ENCODE assay signal across 18 cellular contexts in genomic region chr1:226984521-226985238, GRCh38. TPM values are rescaled to one million over a fixed set of nuclear protein-coding genes. Genes with fewer than 3 reads are reported as not detected.
A peak's percentile ranks its signal among the peaks of the same experiment; 100 is the strongest.
DNase-seq lines count a peak whose midpoint lies in the region; ATAC-seq and TF ChIP-seq lines count a peak whose summit lies in the region.
"Had no signal": no experiment of that assay in that cellular context is flagged by ENCODE, and none has a peak within 500 bp of the region (broad histone marks: within the 10 kb centered on the region; RNA-seq: fewer than 3 reads in every experiment).

No MANE protein-coding gene starts in this region.

- H3K4me1 ChIP-seq in esophagus muscularis mucosa: peaks cover 35 to 67% (median 52%) of the 10 kb centered on the region in 4 donors
- H3K4me1 ChIP-seq in A673 (ENCODE audit: insufficient read depth, low read length, poor library complexity, severe bottlenecking): no peaks in the 10 kb centered on the region
- H3K4me1 ChIP-seq: uterus had no signal

- no peak overlapping the region for H3K4me3 ChIP-seq in esophagus muscularis mucosa
- no peak overlapping the region for H3K4me3 ChIP-seq in A673 (ENCODE audit: low read depth, low read length, poor library complexity, severe bottlenecking)
- H3K4me3 ChIP-seq: prostate gland, uterus had no signal

- H3K36me3 Mint-ChIP-seq in type B pancreatic cell: peaks cover 6% of the 10 kb centered on the region
- H3K36me3 Mint-ChIP-seq in activated naive CD8-positive, alpha-beta T cell treated with anti-CD3 and anti-CD28 coated beads, Interleukin-2, amount 50 U/mL, for 24 hours (ENCODE audit: low read depth): no peaks in the 10 kb centered on the region
- peaks cover 9% of the 10 kb centered on the region for H3K36me3 Mint-ChIP-seq in activated T-helper 2 cell treated with anti-CD3 and anti-CD28 coated beads, Interferon-gamma antibody, Interleukin-2, Interleukin-4, amounts not matched to agents 10 μg/mL and 5 μg/mL and 100 μg/mL, durations not matched to agents 14 hours and 24 hours and 36 hours (ENCODE audit: low read depth)
- H3K36me3 Mint-ChIP-seq: natural killer cell treated with Interleukin-12 subunit alpha and Interleukin-12 subunit beta and Interleukin-15 and Interleukin-18, amount 100 ng/mL, for 72 hours had no signal

- H3K9me3 Mint-ChIP-seq in type B pancreatic cell: no peaks in the 10 kb centered on the region
- H3K9me3 Mint-ChIP-seq in activated naive CD8-positive, alpha-beta T cell treated with anti-CD3 and anti-CD28 coated beads, Interleukin-2, amount 50 U/mL, for 24 hours: no peaks in the 10 kb centered on the region
- no peaks in the 10 kb centered on the region for H3K9me3 Mint-ChIP-seq in activated T-helper 2 cell treated with anti-CD3 and anti-CD28 coated beads, Interferon-gamma antibody, Interleukin-2, Interleukin-4, amounts not matched to agents 10 μg/mL and 5 μg/mL and 100 μg/mL, durations not matched to agents 14 hours and 24 hours and 36 hours
- H3K9me3 Mint-ChIP-seq: activated CD8-positive, alpha-beta T cell treated with anti-CD3 and anti-CD28 coated beads for 36 hours; CD8-positive, alpha-beta T cell; HFFc6; natural killer cell treated with Interleukin-12 subunit alpha and Interleukin-12 subunit beta and Interleukin-15 and Interleukin-18, amount 100 ng/mL, for 72 hours; T-helper 1 cell treated with Interleukin-12 subunit alpha and Interleukin-12 subunit beta and Interleukin-4 antibody, amounts not matched to agents 30 μg/mL and 1 μg/mL, for 36 hours had no signal

- no peak overlapping the region for H3K4me3 Mint-ChIP-seq in type B pancreatic cell
- no peak overlapping the region for H3K4me3 Mint-ChIP-seq in activated naive CD8-positive, alpha-beta T cell treated with anti-CD3 and anti-CD28 coated beads, Interleukin-2, amount 50 U/mL, for 24 hours
- no peak overlapping the region for H3K4me3 Mint-ChIP-seq in activated T-helper 2 cell treated with anti-CD3 and anti-CD28 coated beads, Interferon-gamma antibody, Interleukin-2, Interleukin-4, amounts not matched to agents 10 μg/mL and 5 μg/mL and 100 μg/mL, durations not matched to agents 14 hours and 24 hours and 36 hours (ENCODE audit: low read depth)
- H3K4me3 Mint-ChIP-seq: activated CD8-positive, alpha-beta T cell treated with anti-CD3 and anti-CD28 coated beads for 36 hours; CD8-positive, alpha-beta T cell; HFFc6; natural killer cell treated with Interleukin-12 subunit alpha and Interleukin-12 subunit beta and Interleukin-15 and Interleukin-18, amount 100 ng/mL, for 72 hours; T-helper 1 cell treated with Interleukin-12 subunit alpha and Interleukin-12 subunit beta and Interleukin-4 antibody, amounts not matched to agents 30 μg/mL and 1 μg/mL, for 36 hours had no signal

- H3K27me3 ChIP-seq in esophagus muscularis mucosa (no peaks in the 10 kb centered on the region), A673 (replicated peaks; ENCODE audit: insufficient read depth, low read depth, low read length, poor library complexity) (no peaks in the 10 kb centered on the region)
- H3K27me3 ChIP-seq: uterus had no signal

- peak; percentile 15 for ATAC-seq in Right ventricle myocardium inferior
- ATAC-seq in activated naive CD8-positive, alpha-beta T cell treated with anti-CD3 and anti-CD28 coated beads, Interleukin-2, amount 50 U/mL, for 24 hours: no peak
- ATAC-seq: activated CD8-positive, alpha-beta T cell treated with anti-CD3 and anti-CD28 coated beads for 36 hours; CD8-positive, alpha-beta T cell; natural killer cell treated with Interleukin-12 subunit alpha and Interleukin-12 subunit beta and Interleukin-15 and Interleukin-18, amount 100 ng/mL, for 72 hours had no signal

- no peak overlapping the region for H3K27ac Mint-ChIP-seq in type B pancreatic cell
- no peak overlapping the region for H3K27ac Mint-ChIP-seq in activated naive CD8-positive, alpha-beta T cell treated with anti-CD3 and anti-CD28 coated beads, Interleukin-2, amount 50 U/mL, for 24 hours
- no peak overlapping the region for H3K27ac Mint-ChIP-seq in activated T-helper 2 cell treated with anti-CD3 and anti-CD28 coated beads, Interferon-gamma antibody, Interleukin-2, Interleukin-4, amounts not matched to agents 10 μg/mL and 5 μg/mL and 100 μg/mL, durations not matched to agents 14 hours and 24 hours and 36 hours
- H3K27ac Mint-ChIP-seq: activated CD8-positive, alpha-beta T cell treated with anti-CD3 and anti-CD28 coated beads for 36 hours; CD8-positive, alpha-beta T cell; HFFc6; natural killer cell treated with Interleukin-12 subunit alpha and Interleukin-12 subunit beta and Interleukin-15 and Interleukin-18, amount 100 ng/mL, for 72 hours; T-helper 1 cell treated with Interleukin-12 subunit alpha and Interleukin-12 subunit beta and Interleukin-4 antibody, amounts not matched to agents 30 μg/mL and 1 μg/mL, for 36 hours had no signal

- peak; percentile 42 for DNase-seq in Right ventricle myocardium inferior (ENCODE audit: missing footprints)
- no peak for DNase-seq in cardiac septum (ENCODE audit: low spot score)
- peak; percentile 79 for DNase-seq in esophagus muscularis mucosa (ENCODE audit: extremely low spot score)
- DNase-seq in myocyte (ENCODE audit: low read depth): peak; percentile 49
- peak; percentile 62 for DNase-seq in type B pancreatic cell (ENCODE audit: extremely low spot score, unreplicated experiment)
- DNase-seq in activated naive CD8-positive, alpha-beta T cell treated with anti-CD3 and anti-CD28 coated beads, Interleukin-2, amount 50 U/mL, for 24 hours: no peak
- no peak for DNase-seq in activated T-helper 2 cell treated with anti-CD3 and anti-CD28 coated beads, Interferon-gamma antibody, Interleukin-2, Interleukin-4, amounts not matched to agents 10 μg/mL and 5 μg/mL and 100 μg/mL, durations not matched to agents 14 hours and 24 hours and 36 hours (ENCODE audit: low spot score)
- DNase-seq in A673 (ENCODE audit: low spot score): no peak
- DNase-seq: ACHN; activated CD8-positive, alpha-beta T cell treated with anti-CD3 and anti-CD28 coated beads for 36 hours; CD8-positive, alpha-beta T cell; HFFc6; NCI-H1436; SHP77; uterus had no signal

- no peaks in the 10 kb centered on the region for H3K27me3 Mint-ChIP-seq in type B pancreatic cell
- no peaks in the 10 kb centered on the region for H3K27me3 Mint-ChIP-seq in activated naive CD8-positive, alpha-beta T cell treated with anti-CD3 and anti-CD28 coated beads, Interleukin-2, amount 50 U/mL, for 24 hours
- H3K27me3 Mint-ChIP-seq in activated T-helper 2 cell treated with anti-CD3 and anti-CD28 coated beads, Interferon-gamma antibody, Interleukin-2, Interleukin-4, amounts not matched to agents 10 μg/mL and 5 μg/mL and 100 μg/mL, durations not matched to agents 14 hours and 24 hours and 36 hours (ENCODE audit: low read depth): no peaks in the 10 kb centered on the region
- H3K27me3 Mint-ChIP-seq: activated CD8-positive, alpha-beta T cell treated with anti-CD3 and anti-CD28 coated beads for 36 hours; natural killer cell treated with Interleukin-12 subunit alpha and Interleukin-12 subunit beta and Interleukin-15 and Interleukin-18, amount 100 ng/mL, for 72 hours had no signal

- BruUV-seq in A673 (replicated peaks; lab: Mats Ljungman, UMichigan): no TSS peak

- CTCF ChIA-PET in A673 (lab: Charles Lee): no interaction called here

- TF ChIP-seq POLR2A in esophagus muscularis mucosa (IDR thresholded peaks at IDR 0.05; ENCODE audit: low read depth): no peak

- TF ChIP-seq CTCF in esophagus muscularis mucosa (IDR thresholded peaks at IDR 0.05) (no peak), type B pancreatic cell (conservative IDR thresholded peaks at IDR 0.05) (no peak), A673 (conservative IDR thresholded peaks at IDR 0.05; ENCODE audit: low read depth, low read length) (no peak)

- H3K9me3 ChIP-seq in esophagus muscularis mucosa (no peaks in the 10 kb centered on the region), A673 (ENCODE audit: low read depth, low read length, poor library complexity, severe bottlenecking) (no peaks in the 10 kb centered on the region)
- H3K9me3 ChIP-seq: prostate gland, uterus had no signal

- H3K4me1 Mint-ChIP-seq in type B pancreatic cell (ENCODE audit: unreplicated experiment): peaks cover 7% of the 10 kb centered on the region
- peaks cover 8% of the 10 kb centered on the region for H3K4me1 Mint-ChIP-seq in activated naive CD8-positive, alpha-beta T cell treated with anti-CD3 and anti-CD28 coated beads, Interleukin-2, amount 50 U/mL, for 24 hours
- H3K4me1 Mint-ChIP-seq in activated T-helper 2 cell treated with anti-CD3 and anti-CD28 coated beads, Interferon-gamma antibody, Interleukin-2, Interleukin-4, amounts not matched to agents 10 μg/mL and 5 μg/mL and 100 μg/mL, durations not matched to agents 14 hours and 24 hours and 36 hours (ENCODE audit: low read depth): peaks cover 5% of the 10 kb centered on the region

- POLR2A ChIA-PET in A673 (lab: Charles Lee; ENCODE audit: low non-redundant PET): no interaction called here

- peaks cover 25 to 84% (median 72%) of the 10 kb centered on the region in 4 donors for H3K36me3 ChIP-seq in esophagus muscularis mucosa
- H3K36me3 ChIP-seq in A673 (ENCODE audit: insufficient read depth, low read length, poor library complexity, severe bottlenecking): no peaks in the 10 kb centered on the region
- H3K36me3 ChIP-seq: uterus had no signal

- intact Hi-C loops in Right ventricle myocardium inferior (cut with DNase I) (loop anchor here (2.0 kb wide), 1 partner anchor 44 kb away; the partner anchor contains the start of gene COQ8A), cardiac septum (cut with DNase I) (loop anchor here (2.0 kb wide), 1 partner anchor 64 kb away; no protein-coding TSS in a partner anchor), esophagus muscularis mucosa (cut with DNase I) (no loop called here), A673 (cut with micrococcal nuclease; ENCODE audit: unreplicated experiment) (no loop called here)
- intact Hi-C loops in activated T-helper 2 cell treated with anti-CD3 and anti-CD28 coated beads, Interferon-gamma antibody, Interleukin-2, Interleukin-4, amounts not matched to agents 10 μg/mL and 5 μg/mL and 100 μg/mL, durations not matched to agents 14 hours and 24 hours and 36 hours (cut with micrococcal nuclease): no loop called here

- TF ChIP-seq EP300 in esophagus muscularis mucosa (IDR thresholded peaks at IDR 0.05): no peak

- H3K27ac ChIP-seq in esophagus muscularis mucosa (replicated peaks in 1 of 4) (peak overlapping the region in 3 of 4 donors; percentile 20 to 81 (median 20)), A673 (ENCODE audit: low read depth, low read length, poor library complexity, severe bottlenecking) (no peak overlapping the region)
- H3K27ac ChIP-seq: prostate gland, uterus had no signal

- WGBS in esophagus muscularis mucosa: 84% methylated on average over 9 of the region's 18 CpGs

RNA-seq across cellular contexts. Expression of gene COQ8A, which starts 44.6 kb away (rescaled TPM):
- total RNA-seq in Right ventricle myocardium inferior (412 TPM), cardiac septum (168 TPM), esophagus muscularis mucosa (100 to 1,000 TPM in 1 of 4 donors, 10 to 100 TPM in 3; 73.1 to 118 (median 80.9) TPM), myocyte (75.3 and 142 TPM in 2 replicates), type B pancreatic cell (ENCODE audit: low replicate concordance) (21.0 and 29.7 TPM in 2 replicates), A673 (2021) (7.7 and 10.0 TPM in 2 replicates)
- polyA plus RNA-seq in myocyte (2012): 31.6 TPM
- 28.0 and 30.4 TPM in 2 replicates for total RNA-seq in activated T-helper 2 cell treated with anti-CD3 and anti-CD28 coated beads, Interferon-gamma antibody, Interleukin-2, Interleukin-4, amounts not matched to agents 10 μg/mL and 5 μg/mL and 100 μg/mL, durations not matched to agents 14 hours and 24 hours and 36 hours

Comparison
In these comparisons a context has a peak if more than half of its experiments do, and no peak if none do; other contexts are left out.
1. DNase-seq: peak in Right ventricle myocardium inferior (single experiment), esophagus muscularis mucosa (single experiment), myocyte (single experiment) and type B pancreatic cell (single experiment); none in cardiac septum (single experiment), activated naive CD8-positive, alpha-beta T cell treated with anti-CD3 and anti-CD28 coated beads, Interleukin-2, amount 50 U/mL, for 24 hours (single experiment), activated T-helper 2 cell treated with anti-CD3 and anti-CD28 coated beads, Interferon-gamma antibody, Interleukin-2, Interleukin-4, amounts not matched to agents 10 μg/mL and 5 μg/mL and 100 μg/mL, durations not matched to agents 14 hours and 24 hours and 36 hours (single experiment) and A673 (single experiment).
2. intact Hi-C loops: an anchor here in Right ventricle myocardium inferior (2.0 kb wide) and cardiac septum (2.0 kb wide); none called in esophagus muscularis mucosa, activated T-helper 2 cell treated with anti-CD3 and anti-CD28 coated beads, Interferon-gamma antibody, Interleukin-2, Interleukin-4, amounts not matched to agents 10 μg/mL and 5 μg/mL and 100 μg/mL, durations not matched to agents 14 hours and 24 hours and 36 hours and A673.